ENCODE assay signal across 1 cellular context in the genomic region with DNA sequence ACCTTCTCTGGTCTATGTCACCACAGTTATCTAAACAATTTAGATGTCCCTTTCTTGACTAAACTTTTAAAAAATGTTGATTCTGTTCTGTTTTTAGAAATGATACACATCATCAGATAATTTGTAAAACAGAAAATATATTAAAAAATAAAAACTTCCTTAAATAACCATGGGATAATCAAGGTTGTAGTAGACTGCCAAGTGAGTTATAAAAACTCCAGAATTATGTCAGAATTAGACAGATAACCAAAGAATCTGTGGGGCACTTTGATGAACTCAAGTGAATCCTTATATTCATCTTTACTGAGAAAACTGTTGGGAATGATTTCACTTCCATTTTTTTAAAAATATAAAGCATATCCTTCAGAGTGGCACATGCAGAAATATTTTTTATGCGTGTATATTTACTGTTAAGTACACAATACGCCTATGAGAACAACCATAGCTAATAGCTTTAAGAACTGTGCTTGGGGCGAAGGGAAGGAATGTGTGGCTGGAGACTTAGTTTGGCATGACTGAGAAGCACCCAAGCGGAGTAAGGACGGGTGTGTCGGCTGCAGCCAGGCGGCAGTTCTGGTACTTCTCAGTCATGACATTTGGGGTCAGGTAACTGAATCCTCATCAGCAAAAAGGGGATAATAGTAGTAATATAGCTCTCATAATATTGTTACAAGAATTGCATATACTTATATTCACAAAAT.
TF ChIP-seq lines count a peak whose summit lies in the region.

No MANE protein-coding gene starts in this region.

TF ChIP-seq in IMR-90, 13 proteins besides CTCF, POLR2A, EP300 and RAD21:
- TF ChIP-seq SMC3 (IDR thresholded peaks at IDR 0.05; ENCODE audit: low read depth, low read length) (no peak), NFE2L2 (IDR thresholded peaks at IDR 0.05; ENCODE audit: low read depth, low read length) (no peak), CHD1 (IDR thresholded peaks at IDR 0.05; ENCODE audit: low read depth, low read length) (no peak), BHLHE40 (IDR thresholded peaks at IDR 0.05; ENCODE audit: low read depth, low read length) (no peak)
